ENCODE assay signal across 8 cellular contexts in the genomic region with DNA sequence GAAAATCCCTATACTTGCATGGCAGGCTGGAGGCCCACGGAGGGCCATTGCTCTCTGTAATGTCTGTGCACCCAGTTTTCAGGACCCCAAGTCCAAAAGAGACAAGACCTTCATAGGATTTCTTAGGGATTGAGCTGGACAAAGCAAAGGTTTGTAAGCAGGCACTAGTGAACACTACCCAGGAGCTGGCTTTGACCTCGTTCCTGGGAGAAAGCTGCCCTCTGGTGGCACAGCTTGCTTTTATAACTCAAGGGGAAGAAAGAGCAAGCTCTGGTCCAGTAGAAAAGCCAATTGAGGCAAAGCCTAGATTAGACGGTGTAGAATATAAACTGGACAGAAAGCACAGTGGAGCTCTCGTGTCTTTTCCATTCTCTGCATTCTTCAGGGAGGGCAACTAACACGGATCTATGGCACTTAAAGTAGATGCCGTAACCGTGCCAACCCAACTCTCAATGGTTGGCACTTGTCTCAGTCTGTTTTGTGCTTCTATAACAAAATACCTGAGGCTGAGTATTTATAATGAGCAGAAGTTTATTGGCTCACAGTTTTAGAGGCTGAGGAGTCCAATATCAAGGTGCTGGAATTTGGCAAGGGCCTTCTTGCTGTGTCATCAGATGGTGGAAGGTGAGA. TPM values are rescaled to one million over a fixed set of nuclear protein-coding genes. Genes with fewer than 3 reads are reported as not detected.
DNase-seq lines count a peak whose midpoint lies in the region; ATAC-seq, FAIRE-seq and TF ChIP-seq lines count a peak whose summit lies in the region.

No MANE protein-coding gene starts in this region.

- peaks cover 9% of the 10 kb centered on the region for H3K36me3 Mint-ChIP-seq in mesothelial cell of epicardium

- H3K4me1 Mint-ChIP-seq in mesothelial cell of epicardium: peaks cover 40% of the 10 kb centered on the region

- TF ChIP-seq POLR2A in GM12891 (IDR thresholded peaks at IDR 0.05; ENCODE audit: low read depth, low read length): no peak

- peak; percentile 5 for FAIRE-seq in GM12891 (lab: Jason Lieb, UNC)

- no peak overlapping the region for H3K4me3 Mint-ChIP-seq in mesothelial cell of epicardium

- DNase-seq in AG09319 (ENCODE audit: extremely low read depth, low read depth): peak; percentile 10
- DNase-seq in GM12891 (ENCODE audit: insufficient read length, low spot score): no peak
- DNase-seq in KBM-7: peak; percentile 24
- DNase-seq in SHP77 treated with DMSO at 0.1 percent for 48 hours (lab: John Stamatoyannopoulos, UW): peak; percentile 2
- peak; percentile 15 for DNase-seq in epithelial cell of proximal tubule (ENCODE audit: low read depth)
- peak in 1 of 2 experiments; percentile 66 for DNase-seq in mesothelial cell of epicardium (ENCODE audit: low spot score in 2 of 2, unreplicated experiment in 2 of 2)

- no peaks in the 10 kb centered on the region for H3K27me3 Mint-ChIP-seq in mesothelial cell of epicardium (ENCODE audit: low read depth)

- ATAC-seq in HG03097 (IDR thresholded peaks at IDR 0.05; ENCODE audit: low FRiP score, unreplicated experiment): no peak
- ATAC-seq in GM21367 (IDR thresholded peaks at IDR 0.05; ENCODE audit: unreplicated experiment): no peak

- TF ChIP-seq CTCF in AG09319 (IDR thresholded peaks at IDR 0.05; ENCODE audit: low read depth, low read length) (peak; percentile 35), epithelial cell of proximal tubule (conservative IDR thresholded peaks at IDR 0.05; ENCODE audit: low read depth, low read length) (peak; percentile 86), mesothelial cell of epicardium (IDR thresholded peaks at IDR 0.05; ENCODE audit: unreplicated experiment) (peak; percentile 38)

- H3K27ac Mint-ChIP-seq in mesothelial cell of epicardium: peak overlapping the region; percentile 55

- H3K4me3 ChIP-seq in epithelial cell of proximal tubule (ENCODE audit: low read depth, low read length): no peak overlapping the region

- in situ Hi-C loops in KBM-7 (cut with MboI; ENCODE audit: low pct_unique_long_range_greater_than_20kb, low sequenced_read_pairs): no loop called here

- no peaks in the 10 kb centered on the region for H3K9me3 Mint-ChIP-seq in mesothelial cell of epicardium

TF ChIP-seq in GM12891, 5 proteins besides CTCF, POLR2A, EP300 and RAD21:
- TF ChIP-seq PAX5 (IDR thresholded peaks at IDR 0.05; ENCODE audit: insufficient read depth, low read length, severe bottlenecking) (no peak), POU2F2 (IDR thresholded peaks at IDR 0.05; ENCODE audit: low read depth, low read length) (no peak), TAF1 (IDR thresholded peaks at IDR 0.05; ENCODE audit: low read depth, low read length) (no peak), SPI1 (IDR thresholded peaks at IDR 0.05; ENCODE audit: low read depth, low read length) (no peak), POLR2AphosphoS5 (IDR thresholded peaks at IDR 0.05; ENCODE audit: low read depth, low read length) (no peak)

RNA-seq across cellular contexts. Expression of gene GABRP, which starts 7.9 kb away (rescaled TPM):
- not detected for polyA plus RNA-seq in GM12891 (2012; ENCODE audit: low read depth, missing spikeins)
- total RNA-seq in epithelial cell of proximal tubule: not detected in 2 replicates
- 274 to 327 TPM (median 301 TPM) in 3 replicates for total RNA-seq in mesothelial cell of epicardium

Comparison
In these comparisons a context has a peak if more than half of its experiments do, and no peak if none do; other contexts are left out.
1. CTCF ChIP-seq: peak in every context shown above with its lines; median percentile 86 in epithelial cell of proximal tubule; 38 in mesothelial cell of epicardium; 35 in AG09319.
2. RNA of gene GABRP, which starts 7.9 kb away (total RNA-seq): 274 to 327 TPM in mesothelial cell of epicardium; not detected in epithelial cell of proximal tubule; every median in the first group is over 100 times any median in the second.